Comparison of ENCODE assay signal across 10 cellular contexts in the genomic region with DNA sequence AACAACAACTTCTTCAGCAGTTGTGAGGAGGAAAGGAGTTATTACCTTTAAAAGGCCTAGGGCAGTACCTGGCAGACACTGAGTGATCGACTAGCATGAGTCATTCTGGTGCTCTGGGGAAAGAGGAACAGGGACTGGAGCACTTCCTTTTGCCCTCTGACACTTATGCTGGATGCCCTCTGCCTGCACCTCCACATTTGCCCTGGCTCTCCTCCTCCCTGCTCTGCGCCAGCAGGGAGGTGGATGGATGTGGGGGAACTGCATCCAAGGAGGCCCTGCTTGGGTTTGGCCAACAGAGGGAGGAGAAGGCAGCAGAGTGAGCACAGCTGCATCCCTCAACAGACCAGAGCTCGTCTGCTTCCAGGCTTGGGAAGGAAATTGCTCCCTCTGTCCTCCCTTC.
DNase-seq lines count a peak whose midpoint lies in the region; ATAC-seq and TF ChIP-seq lines count a peak whose summit lies in the region.
"Had no signal": no experiment of that assay in that cellular context is flagged by ENCODE, and none has a peak within 500 bp of the region (broad histone marks: within the 10 kb centered on the region; RNA-seq: fewer than 3 reads in every experiment).

No MANE protein-coding gene starts in this region.

- H3K4me3 ChIP-seq in HL-60 (replicated peaks; ENCODE audit: insufficient read depth, low read length) (no peak overlapping the region), astrocyte of the spinal cord (ENCODE audit: low read depth, low read length) (no peak overlapping the region)

- DNase-seq in HL-60 (ENCODE audit: low read depth in 1 of 2, low spot score in 1 of 2), result peak; percentile 69
- DNase-seq in astrocyte of the spinal cord (ENCODE audit: low read depth, low spot score), result no peak
- no peak for DNase-seq in naive B cell
- DNase-seq in activated naive CD4-positive, alpha-beta T cell treated with anti-CD3 and anti-CD28 coated beads, Interleukin-2, amount 50 U/mL, for 72 hours (ENCODE audit: low spot score in 2 of 2), result no peak
- DNase-seq in GDM1 (lab: John Stamatoyannopoulos, UW), result no peak
- no peak for DNase-seq in NCI-H2227 treated with DMSO at 0.1 percent for 48 hours (lab: John Stamatoyannopoulos, UW)
- DNase-seq: NCI-H1694 treated with DMSO at 0.1 percent for 48 hours; stimulated activated CD4-positive, alpha-beta T cell treated with anti-CD3 and anti-CD28 coated beads, Interleukin-12 subunit alpha, Interleukin-12 subunit beta, amount 100 ng/mL, for 4 hours had no signal

- TF ChIP-seq CTCF in HL-60 (IDR thresholded peaks at IDR 0.05; ENCODE audit: insufficient read depth, low read length) (no peak), astrocyte of the spinal cord (IDR thresholded peaks at IDR 0.05; ENCODE audit: low read depth, low read length) (peak; percentile 16)

- in situ Hi-C loops in astrocyte of the spinal cord (cut with HindIII; ENCODE audit: low sequenced_read_pairs), result no loop called here

- H3K27ac Mint-ChIP-seq in naive B cell, result peak overlapping the region in 1 of 6 donors; percentile 60
- no peak overlapping the region for H3K27ac Mint-ChIP-seq in activated naive CD4-positive, alpha-beta T cell treated with anti-CD3 and anti-CD28 coated beads, Interleukin-2, amount 50 U/mL, for 72 hours

- H3K36me3 Mint-ChIP-seq in naive B cell, result no peaks in the 10 kb centered on the region
- no peaks in the 10 kb centered on the region for H3K36me3 Mint-ChIP-seq in activated naive CD4-positive, alpha-beta T cell treated with anti-CD3 and anti-CD28 coated beads, Interleukin-2, amount 50 U/mL, for 72 hours

- H3K27me3 ChIP-seq in HL-60 (ENCODE audit: insufficient read depth, poor library complexity, severe bottlenecking), result no peaks in the 10 kb centered on the region

- peaks cover 0 to 4% (median 0%) of the 10 kb centered on the region in 7 donors for H3K9me3 Mint-ChIP-seq in naive B cell
- H3K9me3 Mint-ChIP-seq in activated naive CD4-positive, alpha-beta T cell treated with anti-CD3 and anti-CD28 coated beads, Interleukin-2, amount 50 U/mL, for 72 hours, result no peaks in the 10 kb centered on the region

- peaks cover 5 to 15% (median 5%) of the 10 kb centered on the region in 3 donors for H3K27me3 Mint-ChIP-seq in naive B cell

- H3K4me3 Mint-ChIP-seq in naive B cell, result no peak overlapping the region

- H3K27ac ChIP-seq in HL-60 (replicated peaks), result no peak overlapping the region; the same call in 1 of the 2 replicates

- ATAC-seq in GM19043 (IDR thresholded peaks at IDR 0.05; ENCODE audit: low read depth, unreplicated experiment), result peak; percentile 89
- peak; percentile 37 to 59 for ATAC-seq in naive B cell (ENCODE audit: low read depth in 2 of 2)
- no peak for ATAC-seq in activated naive CD4-positive, alpha-beta T cell treated with anti-CD3 and anti-CD28 coated beads, Interleukin-2, amount 50 U/mL, for 72 hours
- ATAC-seq in GM21786 (IDR thresholded peaks at IDR 0.05; ENCODE audit: unreplicated experiment), result no peak

- peaks cover 0 to 11% (median 7%) of the 10 kb centered on the region in 3 donors for H3K4me1 Mint-ChIP-seq in naive B cell

Comparison
In these comparisons a context has a peak if more than half of its experiments do, and no peak if none do; other contexts are left out.
1. ATAC-seq: peak in GM19043 (single experiment) and naive B cell (2 of 2); none in activated naive CD4-positive, alpha-beta T cell treated with anti-CD3 and anti-CD28 coated beads, Interleukin-2, amount 50 U/mL, for 72 hours (0 of 2) and GM21786 (single experiment).
2. DNase-seq: peak in HL-60 (2 of 2); none in astrocyte of the spinal cord (single experiment), naive B cell (single experiment), activated naive CD4-positive, alpha-beta T cell treated with anti-CD3 and anti-CD28 coated beads, Interleukin-2, amount 50 U/mL, for 72 hours (0 of 2), GDM1 (single experiment) and NCI-H2227 treated with DMSO at 0.1 percent for 48 hours (single experiment).